Comparison of ENCODE assay signal across 8 cellular contexts in genomic region chr2:207711750-207712487, GRCh38. TPM values are rescaled to one million over a fixed set of nuclear protein-coding genes. Genes with fewer than 3 reads are reported as not detected.
DNase-seq lines count a peak whose midpoint lies in the region; ATAC-seq lines count a peak whose summit lies in the region.

No MANE protein-coding gene starts in this region.

- H3K27me3 ChIP-seq in SJSA1 (replicated peaks) = no peaks in the 10 kb centered on the region
- H3K27me3 ChIP-seq in adipocyte (replicated peaks; ENCODE audit: control insufficient read depth, insufficient read depth, low read length) = no peaks in the 10 kb centered on the region

- peak overlapping the region; percentile 87 for H3K4me3 ChIP-seq in SJSA1
- peak overlapping the region; percentile 95 for H3K4me3 ChIP-seq in adipocyte (ENCODE audit: low read length)
- H3K4me3 ChIP-seq in skeletal muscle cell (ENCODE audit: low read depth, low read length) = peak overlapping the region; percentile 89

- H3K36me3 ChIP-seq in SJSA1 (peaks cover 3% of the 10 kb centered on the region; the same call in 1 of the 2 replicates), adipocyte (ENCODE audit: control insufficient read depth, insufficient read depth, low read length, severe bottlenecking) (no peaks in the 10 kb centered on the region)

- DNase-seq in Ammon's horn (ENCODE audit: low spot score) (peak; percentile 44), GM19238 (ENCODE audit: insufficient read length, low spot score) (peak; percentile 56), SJSA1 (ENCODE audit: low read depth in 1 of 2, low spot score in 2 of 2) (peak; percentile 49 to 53), adipocyte (ENCODE audit: low read depth) (peak; percentile 78), hepatic stellate cell (ENCODE audit: low spot score) (peak; percentile 70), skeletal muscle cell (ENCODE audit: low read depth) (peak; percentile 5), NCI-H1048 (lab: John Stamatoyannopoulos, UW) (no peak)

- H3K9me3 ChIP-seq in SJSA1 (replicated peaks) = no peaks in the 10 kb centered on the region
- H3K9me3 ChIP-seq in adipocyte (ENCODE audit: control insufficient read depth, low read length) = no peaks in the 10 kb centered on the region

- peak; percentile 27 for ATAC-seq in HG03280 (IDR thresholded peaks at IDR 0.05; ENCODE audit: unreplicated experiment)

- H3K9ac ChIP-seq in adipocyte (ENCODE audit: low read length) = peak overlapping the region; percentile 88

- H3K4me1 ChIP-seq in SJSA1 (replicated peaks) = peaks cover 16% of the 10 kb centered on the region
- peaks cover 12% of the 10 kb centered on the region for H3K4me1 ChIP-seq in adipocyte (ENCODE audit: control insufficient read depth, insufficient read depth, low read length)

- peak overlapping the region; percentile 42; the same call in 1 of the 2 replicates for H3K27ac ChIP-seq in SJSA1

RNA-seq across cellular contexts. Expression of gene CCNYL1, which starts 0.5 kb away (rescaled TPM):
- total RNA-seq in SJSA1 (2014; rRNA removed; shearing (Covaris generic)) = 7.0 and 9.8 TPM in 2 replicates

RNA-seq across cellular contexts. Expression of gene FZD5, which starts 57.8 kb away (rescaled TPM):
- total RNA-seq in SJSA1 (2014; rRNA removed; shearing (Covaris generic)) = 1.9 and 2.5 TPM in 2 replicates
